In genomic region chr4:73413294-73413755, GRCh38 we compare ENCODE assay signal across 8 cellular contexts. TPM values are rescaled to one million over a fixed set of nuclear protein-coding genes. Genes with fewer than 3 reads are reported as not detected.
"Had no signal": no experiment of that assay in that cellular context is flagged by ENCODE, and none has a peak within 500 bp of the region (broad histone marks: within the 10 kb centered on the region; RNA-seq: fewer than 3 reads in every experiment).

No MANE protein-coding gene starts in this region.

- H3K27ac ChIP-seq: HL-60 had no signal

- H3K36me3 Mint-ChIP-seq: IgD-negative memory B cell had no signal

- FAIRE-seq: HTR-8/SVneo, K562 had no signal

- H3K4me3 ChIP-seq: K562 had no signal

- H3K4me3 Mint-ChIP-seq: IgD-negative memory B cell had no signal

- ATAC-seq: K562 had no signal

- DNase-seq: IMR-90, KBM-7, KG1 had no signal

- H3K4me1 Mint-ChIP-seq: IgD-negative memory B cell had no signal

- H3K27ac Mint-ChIP-seq: IgD-negative memory B cell had no signal

RNA-seq across cellular contexts. Expression of gene ALB, which starts 9.2 kb away (rescaled TPM):
- total RNA-seq: HT-29, IMR-90 had no signal
- polyA plus RNA-seq: IgD-negative memory B cell, IMR-90 had no signal

RNA-seq across cellular contexts. Expression of gene AFP, which starts 22.7 kb away (rescaled TPM):
- total RNA-seq: HT-29 had no signal
- polyA plus RNA-seq: IgD-negative memory B cell had no signal
